1 cellular context compared by ENCODE assay signal in the genomic region with DNA sequence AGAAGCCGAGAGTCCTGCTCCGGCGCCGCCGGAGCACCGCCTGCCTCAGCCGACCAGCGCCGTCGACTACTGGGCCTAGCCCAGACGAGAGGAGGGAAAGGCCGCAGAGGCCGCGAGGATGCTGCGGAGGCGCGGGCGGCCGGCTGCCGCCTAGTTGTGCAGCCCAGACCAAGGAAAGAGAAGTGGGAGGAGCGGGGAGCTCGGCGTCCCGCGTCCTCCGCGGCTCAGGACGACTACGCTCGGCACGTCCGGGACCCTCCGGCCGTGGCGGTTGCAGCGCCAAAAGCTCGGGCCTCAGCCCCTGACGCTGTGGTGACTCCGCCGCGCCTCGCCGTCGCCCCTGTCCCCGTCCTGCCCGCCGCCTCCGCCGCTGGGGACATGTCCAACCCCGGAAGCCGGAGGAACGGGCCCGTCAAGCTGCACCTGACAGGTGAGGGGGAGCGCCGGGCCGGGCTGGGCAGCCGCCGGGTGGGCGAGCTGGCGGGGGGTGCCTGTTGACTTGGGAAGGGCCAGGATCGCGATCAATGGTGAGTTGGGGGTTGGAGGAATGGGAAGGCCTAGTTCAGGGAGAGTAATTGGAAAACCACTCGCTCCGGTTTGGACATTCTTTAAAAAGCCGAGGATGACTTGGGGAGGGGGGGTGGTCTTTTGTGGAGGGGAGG.
TF ChIP-seq lines count a peak whose summit lies in the region.

No MANE protein-coding gene starts in this region.

TF ChIP-seq in H1, 55 proteins besides CTCF, POLR2A, EP300 and RAD21 (continued from another document):
- TF ChIP-seq NANOG (IDR thresholded peaks at IDR 0.05; ENCODE audit: insufficient read depth, low read depth, low read length, poor library complexity, severe bottlenecking) (no peak), CHD2 (IDR thresholded peaks at IDR 0.05; ENCODE audit: low read length) (no peak), YY1 (IDR thresholded peaks at IDR 0.05; ENCODE audit: low read depth, low read length) (0 out of 2 replicates have a peak, but pooled peaks have one; percentile 53), NRF1 (IDR thresholded peaks at IDR 0.05; ENCODE audit: low read depth, low read length) (no peak), CTBP2 (IDR thresholded peaks at IDR 0.05; ENCODE audit: borderline replicate concordance, insufficient read depth, insufficient read length, low read length) (peak; percentile 70), CBX5 (IDR thresholded peaks at IDR 0.05; ENCODE audit: low read depth, low read length) (no peak), BACH1 (IDR thresholded peaks at IDR 0.05; ENCODE audit: low read length) (no peak), E2F6 (IDR thresholded peaks at IDR 0.05) (peak; percentile 80; the same call in 1 of the 2 replicates), RBBP5 (IDR thresholded peaks at IDR 0.05; ENCODE audit: borderline replicate concordance, low read depth, low read length) (no peak; the same call in 1 of the 2 replicates), PHF8 (conservative IDR thresholded peaks at IDR 0.05; ENCODE audit: low read depth, low read length) (peak; percentile 33; the same call in 1 of the 2 replicates), RFX5 (IDR thresholded peaks at IDR 0.05; ENCODE audit: borderline replicate concordance, low read depth, low read length) (no peak), MAX (IDR thresholded peaks at IDR 0.05) (peak; percentile 65), TBP (IDR thresholded peaks at IDR 0.05; ENCODE audit: low read depth, low read length) (peak; percentile 42; the same call in 1 of the 2 replicates), POLR2AphosphoS5 (IDR thresholded peaks at IDR 0.05; ENCODE audit: low read depth, low read length) (no peak), KDM4A (IDR thresholded peaks at IDR 0.05; ENCODE audit: low read depth, low read length, severe bottlenecking) (peak; percentile 91), SP1 (IDR thresholded peaks at IDR 0.05; ENCODE audit: low read depth, low read length) (no peak), CREB1 (IDR thresholded peaks at IDR 0.05) (0 out of 2 replicates have a peak, but pooled peaks have one; percentile 10), SP4 (IDR thresholded peaks at IDR 0.05; ENCODE audit: low read length) (no peak)
- TF ChIP-seq, protein P1, sequence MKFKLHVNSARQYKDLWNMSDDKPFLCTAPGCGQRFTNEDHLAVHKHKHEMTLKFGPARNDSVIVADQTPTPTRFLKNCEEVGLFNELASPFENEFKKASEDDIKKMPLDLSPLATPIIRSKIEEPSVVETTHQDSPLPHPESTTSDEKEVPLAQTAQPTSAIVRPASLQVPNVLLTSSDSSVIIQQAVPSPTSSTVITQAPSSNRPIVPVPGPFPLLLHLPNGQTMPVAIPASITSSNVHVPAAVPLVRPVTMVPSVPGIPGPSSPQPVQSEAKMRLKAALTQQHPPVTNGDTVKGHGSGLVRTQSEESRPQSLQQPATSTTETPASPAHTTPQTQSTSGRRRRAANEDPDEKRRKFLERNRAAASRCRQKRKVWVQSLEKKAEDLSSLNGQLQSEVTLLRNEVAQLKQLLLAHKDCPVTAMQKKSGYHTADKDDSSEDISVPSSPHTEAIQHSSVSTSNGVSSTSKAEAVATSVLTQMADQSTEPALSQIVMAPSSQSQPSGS (IDR thresholded peaks at IDR 0.05; ENCODE audit: low read length) = no peak
- TF ChIP-seq, protein P2, sequence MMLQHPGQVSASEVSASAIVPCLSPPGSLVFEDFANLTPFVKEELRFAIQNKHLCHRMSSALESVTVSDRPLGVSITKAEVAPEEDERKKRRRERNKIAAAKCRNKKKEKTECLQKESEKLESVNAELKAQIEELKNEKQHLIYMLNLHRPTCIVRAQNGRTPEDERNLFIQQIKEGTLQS (IDR thresholded peaks at IDR 0.05; ENCODE audit: insufficient read depth, low read depth, low read length) = no peak
